Comparison of ENCODE assay signal across 8 cellular contexts in the genomic region with DNA sequence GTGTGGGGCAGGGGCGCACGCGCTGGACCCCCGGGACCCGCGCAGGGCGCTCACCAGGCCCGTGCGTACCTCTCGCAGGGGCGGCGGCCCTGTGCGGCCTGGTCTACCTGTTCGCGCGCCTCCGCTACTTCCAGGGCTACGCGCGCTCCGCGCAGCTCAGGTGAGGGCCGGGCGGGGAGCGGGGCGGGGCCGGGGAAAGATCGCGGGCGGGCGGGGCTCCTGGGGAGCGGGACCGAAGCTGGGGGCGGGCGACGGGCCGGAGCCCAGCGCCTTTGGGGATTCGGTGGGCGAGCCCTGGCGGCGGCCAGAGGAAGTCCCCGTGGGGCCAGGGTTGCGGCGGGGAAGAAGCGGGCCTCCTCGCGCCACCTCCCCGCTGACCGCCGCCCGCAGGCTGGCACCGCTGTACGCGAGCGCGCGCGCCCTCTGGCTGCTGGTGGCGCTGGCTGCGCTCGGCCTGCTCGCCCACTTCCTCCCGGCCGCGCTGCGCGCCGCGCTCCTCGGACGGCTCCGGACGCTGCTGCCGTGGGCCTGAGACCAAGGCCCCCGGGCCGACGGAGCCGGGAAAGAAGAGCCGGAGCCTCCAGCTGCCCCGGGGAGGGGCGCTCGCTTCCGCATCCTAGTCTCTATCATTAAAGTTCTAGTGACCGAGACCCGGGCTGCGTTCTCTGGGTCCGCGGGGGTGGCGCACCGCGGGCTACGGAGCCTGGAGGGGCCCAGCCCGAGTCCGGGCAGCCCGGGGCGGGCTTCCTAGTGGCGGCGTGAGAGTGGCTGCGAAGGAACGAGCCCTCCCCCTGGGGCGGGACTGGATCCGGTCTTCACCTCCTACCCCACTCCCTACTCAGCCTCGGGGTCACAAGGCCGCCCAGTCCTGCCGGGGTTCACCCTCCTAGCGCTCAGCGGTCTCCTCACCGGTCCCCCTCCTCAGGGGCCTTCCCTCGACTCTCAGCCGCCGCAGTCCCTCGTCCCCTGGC. TPM values are rescaled to one million over a fixed set of nuclear protein-coding genes. Genes with fewer than 3 reads are reported as not detected.
A peak's percentile ranks its signal among the peaks of the same experiment; 100 is the strongest.
DNase-seq lines count a peak whose midpoint lies in the region; ATAC-seq, FAIRE-seq and TF ChIP-seq lines count a peak whose summit lies in the region.

No MANE protein-coding gene starts in this region.

- peak; percentile 88 for DNase-seq in GM12892 (ENCODE audit: insufficient read length)
- peak; percentile 39 for DNase-seq in NCI-H1092 (lab: John Stamatoyannopoulos, UW)
- peak; percentile 61 for DNase-seq in T-helper 9 cell
- DNase-seq in brain microvascular endothelial cell, result peak; percentile 37
- DNase-seq in gastrocnemius medialis, result peak in 1 of 2 donors; percentile 68

- ATAC-seq in HG02642 (IDR thresholded peaks at IDR 0.05; ENCODE audit: poor library complexity, unreplicated experiment), result peak; percentile 79
- peak; percentile 74 to 84 for ATAC-seq in gastrocnemius medialis

- H3K27me3 ChIP-seq in brain microvascular endothelial cell (replicated peaks) (no peaks in the 10 kb centered on the region), iPS-15b (ENCODE audit: control insufficient read depth, insufficient read depth, low read length) (no peaks in the 10 kb centered on the region), gastrocnemius medialis (no peaks in the 10 kb centered on the region)

- peak overlapping the region; percentile 90 for H3K27ac ChIP-seq in 22Rv1
- no peak overlapping the region for H3K27ac ChIP-seq in brain microvascular endothelial cell
- peak overlapping the region; percentile 62 to 81 (median 76) for H3K27ac ChIP-seq in gastrocnemius medialis

- H3K9me3 ChIP-seq in iPS-15b (ENCODE audit: control insufficient read depth, insufficient read depth, low read length) (no peaks in the 10 kb centered on the region), gastrocnemius medialis (no peaks in the 10 kb centered on the region)

- intact Hi-C loops in gastrocnemius medialis (cut with DNase I; ENCODE audit: low total_unique reads), result loop anchor here (1.0 to 5.0 kb wide), 4 partner anchors 34 to 129 kb away; partner anchors contain the start of genes MAML1 and MRNIP

- H3K36me3 ChIP-seq in brain microvascular endothelial cell (replicated peaks) (peaks cover 42% of the 10 kb centered on the region), iPS-15b (ENCODE audit: control insufficient read depth, insufficient read depth, low read length) (peaks cover 20% of the 10 kb centered on the region), gastrocnemius medialis (peaks cover 0 to 32% of the 10 kb centered on the region in 2 donors)

- H3K9ac ChIP-seq in iPS-15b (ENCODE audit: low read depth, low read length), result peak overlapping the region; percentile 65

- TF ChIP-seq CTCF in 22Rv1 (IDR thresholded peaks at IDR 0.05) (peak; percentile 87), brain microvascular endothelial cell (IDR thresholded peaks at IDR 0.05; ENCODE audit: low read depth, low read length, missing control alignments) (peak; percentile 46), gastrocnemius medialis (IDR thresholded peaks at IDR 0.05 in 4 of 5, conservative IDR thresholded peaks at IDR 0.05 in 1 of 5) (peak; percentile 60 to 95 (median 84))

- peak; percentile 97 for FAIRE-seq in GM12892 (lab: Jason Lieb, UNC)

- in situ Hi-C loops in brain microvascular endothelial cell (cut with HindIII; ENCODE audit: low pct_ligation_motif_present, low sequenced_read_pairs) (no loop called here), gastrocnemius medialis (cut with MboI; ENCODE audit: low sequenced_read_pairs in 4 of 4) (no loop called here)

- H3K4me1 ChIP-seq in iPS-15b (ENCODE audit: control insufficient read depth, insufficient read depth, low read length), result peaks cover 2% of the 10 kb centered on the region
- H3K4me1 ChIP-seq in gastrocnemius medialis, result peaks cover 17 to 22% of the 10 kb centered on the region in 2 donors

- TF ChIP-seq POLR2A in GM12892 (IDR thresholded peaks at IDR 0.05; ENCODE audit: low read depth, low read length) (peak; percentile 74), gastrocnemius medialis (IDR thresholded peaks at IDR 0.05) (peak; percentile 45 to 46)

- peak overlapping the region; percentile 50 for H3K4me3 ChIP-seq in brain microvascular endothelial cell (ENCODE audit: low read depth, low read length)
- H3K4me3 ChIP-seq in iPS-15b (ENCODE audit: low read depth, low read length), result peak overlapping the region; percentile 63
- peak overlapping the region; percentile 55 to 65 (median 60) for H3K4me3 ChIP-seq in gastrocnemius medialis

RNA-seq across cellular contexts. Expression of gene LTC4S, which starts 2.4 kb away (rescaled TPM):
- not detected for polyA plus RNA-seq in GM12892 (2012; ENCODE audit: missing spikeins)
- total RNA-seq in gastrocnemius medialis, result 10 to 100 TPM in 1 of 4 donors, 1 to 10 TPM in 3; 1.7 to 12.6 (median 5.6) TPM

RNA-seq across cellular contexts. Expression of gene MGAT4B, which starts 10.5 kb away (rescaled TPM):
- 51.3 TPM for polyA plus RNA-seq in GM12892 (2012; ENCODE audit: missing spikeins)
- total RNA-seq in gastrocnemius medialis, result 10 to 100 TPM; 28.3 to 86.0 (median 61.4) TPM

RNA-seq across cellular contexts. Expression of gene SQSTM1, which starts 24.6 kb away (rescaled TPM):
- polyA plus RNA-seq in GM12892 (2012; ENCODE audit: missing spikeins), result 58.6 TPM
- 1,000 to 10,000 TPM; 1,080 to 1,340 (median 1,178) TPM for total RNA-seq in gastrocnemius medialis
